23 cellular contexts compared by ENCODE assay signal in genomic region chr14:101090976-101091375, GRCh38.
"Had no signal": no experiment of that assay in that cellular context is flagged by ENCODE, and none has a peak within 500 bp of the region (broad histone marks: within the 10 kb centered on the region; RNA-seq: fewer than 3 reads in every experiment).

No MANE protein-coding gene starts in this region.

- H3K9me3 Mint-ChIP-seq: endodermal cell; stimulated activated naive CD8-positive, alpha-beta T cell treated with anti-CD3 and anti-CD28 coated beads, Interleukin-15, amount 100 ng/mL, for 72 hours had no signal

- H3K36me3 Mint-ChIP-seq: natural killer cell had no signal

- H3K4me3 Mint-ChIP-seq: endodermal cell; natural killer cell; stimulated activated naive CD8-positive, alpha-beta T cell treated with anti-CD3 and anti-CD28 coated beads, Interleukin-15, amount 100 ng/mL, for 72 hours had no signal

- ATAC-seq: left ventricle myocardium superior; lower lobe of right lung; natural killer cell; right lobe of liver; stimulated activated naive CD8-positive, alpha-beta T cell treated with anti-CD3 and anti-CD28 coated beads, Interleukin-15, amount 100 ng/mL, for 72 hours; upper lobe of right lung had no signal

- H3K27ac ChIP-seq: esophagus squamous epithelium, lower lobe of right lung, neutrophil, parathyroid adenoma, right lobe of liver, suprapubic skin, transverse colon, upper lobe of right lung, uterus had no signal

- H3K79me2 ChIP-seq: parathyroid adenoma had no signal

- H3K4me3 ChIP-seq: esophagus squamous epithelium, lower lobe of right lung, right lobe of liver, suprapubic skin, transverse colon, upper lobe of right lung, uterus had no signal

- H3K27me3 ChIP-seq: right lobe of liver, transverse colon, uterus had no signal

- H3K9ac ChIP-seq: parathyroid adenoma had no signal

- H3K27ac Mint-ChIP-seq: endodermal cell; natural killer cell; progenitor cell of endocrine pancreas; stimulated activated naive CD8-positive, alpha-beta T cell treated with anti-CD3 and anti-CD28 coated beads, Interleukin-15, amount 100 ng/mL, for 72 hours had no signal

- H3K9me3 ChIP-seq: esophagus squamous epithelium, lower lobe of right lung, neutrophil, right lobe of liver, suprapubic skin, transverse colon, upper lobe of right lung, uterus had no signal

- H3K36me3 ChIP-seq: esophagus squamous epithelium, lower lobe of right lung, neutrophil, right lobe of liver, suprapubic skin, transverse colon, upper lobe of right lung, uterus had no signal

- H2AFZ ChIP-seq: parathyroid adenoma had no signal

- H3K4me1 Mint-ChIP-seq: natural killer cell; stimulated activated naive CD8-positive, alpha-beta T cell treated with anti-CD3 and anti-CD28 coated beads, Interleukin-15, amount 100 ng/mL, for 72 hours had no signal

- H3K4me1 ChIP-seq: esophagus squamous epithelium, lower lobe of right lung, parathyroid adenoma, right lobe of liver, suprapubic skin, transverse colon, upper lobe of right lung, uterus had no signal

- DNase-seq: effector CD8-positive, alpha-beta T cell; endodermal cell; erythroblast; esophagus squamous epithelium; foreskin melanocyte; hypothalamus; left ventricle myocardium superior; lower lobe of right lung; right lobe of liver; small intestine; stimulated activated CD4-positive, alpha-beta T cell treated with anti-CD3 and anti-CD28 coated beads, Interleukin-12 subunit alpha, Interleukin-12 subunit beta, amount 100 ng/mL, for 4 hours; stimulated activated CD4-positive, alpha-beta T cell treated with anti-CD3 and anti-CD28 coated beads, Interleukin-1b, Interleukin-23, amount 100 ng/mL, for 48 hours; stimulated activated CD4-positive, alpha-beta T cell treated with anti-CD3 and anti-CD28 coated beads, Interleukin-4, amount 100 ng/mL, for 1 hour; stimulated activated naive CD4-positive, alpha-beta T cell; stimulated activated naive CD8-positive, alpha-beta T cell treated with anti-CD3 and anti-CD28 coated beads, Interleukin-15, amount 100 ng/mL, for 72 hours; transverse colon; uterus had no signal
